In genomic region chr10:81959016-81959415, GRCh38 we compare ENCODE assay signal across 8 cellular contexts.
"Had no signal": no experiment of that assay in that cellular context is flagged by ENCODE, and none has a peak within 500 bp of the region (broad histone marks: within the 10 kb centered on the region; RNA-seq: fewer than 3 reads in every experiment).

No MANE protein-coding gene starts in this region.

- H3K4me3 ChIP-seq: GM12878 had no signal

- FAIRE-seq: G401.6, GM12878, GM12891, GM12892, GM18507, GM19239 had no signal

- ATAC-seq: GM12878 had no signal

- DNase-seq: GDM1, GF-D8 had no signal
